1 cellular context compared by ENCODE assay signal in genomic region chr6:41428402-41428994, GRCh38.
TF ChIP-seq lines count a peak whose summit lies in the region.

No MANE protein-coding gene starts in this region.

TF ChIP-seq in GM12878, 131 proteins besides CTCF, POLR2A, EP300 and RAD21:
- TF ChIP-seq JUNB (IDR thresholded peaks at IDR 0.05) (no peak), REST (IDR thresholded peaks at IDR 0.05; ENCODE audit: low read depth, low read length) (no peak), SREBF1 (IDR thresholded peaks at IDR 0.05; ENCODE audit: low read length) (no peak), JUND (IDR thresholded peaks at IDR 0.05; ENCODE audit: low read depth, low read length) (no peak), RUNX3 (IDR thresholded peaks at IDR 0.05; ENCODE audit: low read length) (no peak), ESRRA (IDR thresholded peaks at IDR 0.05; ENCODE audit: low read length) (no peak), SMAD5 (IDR thresholded peaks at IDR 0.05; ENCODE audit: low read depth) (no peak), USF1 (IDR thresholded peaks at IDR 0.05; ENCODE audit: borderline replicate concordance, extremely low read length, insufficient read depth, low read depth, low read length) (no peak)
- TF ChIP-seq, protein P1, sequence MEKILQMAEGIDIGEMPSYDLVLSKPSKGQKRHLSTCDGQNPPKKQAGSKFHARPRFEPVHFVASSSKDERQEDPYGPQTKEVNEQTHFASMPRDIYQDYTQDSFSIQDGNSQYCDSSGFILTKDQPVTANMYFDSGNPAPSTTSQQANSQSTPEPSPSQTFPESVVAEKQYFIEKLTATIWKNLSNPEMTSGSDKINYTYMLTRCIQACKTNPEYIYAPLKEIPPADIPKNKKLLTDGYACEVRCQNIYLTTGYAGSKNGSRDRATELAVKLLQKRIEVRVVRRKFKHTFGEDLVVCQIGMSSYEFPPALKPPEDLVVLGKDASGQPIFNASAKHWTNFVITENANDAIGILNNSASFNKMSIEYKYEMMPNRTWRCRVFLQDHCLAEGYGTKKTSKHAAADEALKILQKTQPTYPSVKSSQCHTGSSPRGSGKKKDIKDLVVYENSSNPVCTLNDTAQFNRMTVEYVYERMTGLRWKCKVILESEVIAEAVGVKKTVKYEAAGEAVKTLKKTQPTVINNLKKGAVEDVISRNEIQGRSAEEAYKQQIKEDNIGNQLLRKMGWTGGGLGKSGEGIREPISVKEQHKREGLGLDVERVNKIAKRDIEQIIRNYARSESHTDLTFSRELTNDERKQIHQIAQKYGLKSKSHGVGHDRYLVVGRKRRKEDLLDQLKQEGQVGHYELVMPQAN (conservative IDR thresholded peaks at IDR 0.05), result no peak
- TF ChIP-seq, protein P2, sequence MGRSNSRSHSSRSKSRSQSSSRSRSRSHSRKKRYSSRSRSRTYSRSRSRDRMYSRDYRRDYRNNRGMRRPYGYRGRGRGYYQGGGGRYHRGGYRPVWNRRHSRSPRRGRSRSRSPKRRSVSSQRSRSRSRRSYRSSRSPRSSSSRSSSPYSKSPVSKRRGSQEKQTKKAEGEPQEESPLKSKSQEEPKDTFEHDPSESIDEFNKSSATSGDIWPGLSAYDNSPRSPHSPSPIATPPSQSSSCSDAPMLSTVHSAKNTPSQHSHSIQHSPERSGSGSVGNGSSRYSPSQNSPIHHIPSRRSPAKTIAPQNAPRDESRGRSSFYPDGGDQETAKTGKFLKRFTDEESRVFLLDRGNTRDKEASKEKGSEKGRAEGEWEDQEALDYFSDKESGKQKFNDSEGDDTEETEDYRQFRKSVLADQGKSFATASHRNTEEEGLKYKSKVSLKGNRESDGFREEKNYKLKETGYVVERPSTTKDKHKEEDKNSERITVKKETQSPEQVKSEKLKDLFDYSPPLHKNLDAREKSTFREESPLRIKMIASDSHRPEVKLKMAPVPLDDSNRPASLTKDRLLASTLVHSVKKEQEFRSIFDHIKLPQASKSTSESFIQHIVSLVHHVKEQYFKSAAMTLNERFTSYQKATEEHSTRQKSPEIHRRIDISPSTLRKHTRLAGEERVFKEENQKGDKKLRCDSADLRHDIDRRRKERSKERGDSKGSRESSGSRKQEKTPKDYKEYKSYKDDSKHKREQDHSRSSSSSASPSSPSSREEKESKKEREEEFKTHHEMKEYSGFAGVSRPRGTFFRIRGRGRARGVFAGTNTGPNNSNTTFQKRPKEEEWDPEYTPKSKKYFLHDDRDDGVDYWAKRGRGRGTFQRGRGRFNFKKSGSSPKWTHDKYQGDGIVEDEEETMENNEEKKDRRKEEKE (IDR thresholded peaks at IDR 0.05), result no peak
